In the genomic region with DNA sequence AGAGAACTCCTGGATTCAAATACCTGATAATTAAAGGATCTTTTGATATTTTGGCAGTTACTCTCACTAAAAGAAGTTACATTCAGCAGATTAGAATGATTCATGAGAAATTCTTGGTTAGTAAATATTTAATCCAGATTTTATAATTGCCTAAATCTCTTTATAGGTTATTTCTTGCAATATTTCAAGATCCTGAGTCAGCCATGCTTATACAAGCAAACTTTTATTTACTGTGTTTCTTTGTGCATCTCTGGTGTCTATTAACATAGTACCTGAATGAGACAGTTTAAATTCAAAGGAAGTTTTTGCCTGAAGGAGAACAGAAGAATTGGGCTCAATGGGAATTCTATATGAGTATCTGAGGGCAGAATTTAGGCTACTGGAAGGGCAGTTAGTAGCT, we compare ENCODE assay signal across 33 cellular contexts.
"Had no signal": no experiment of that assay in that cellular context is flagged by ENCODE, and none has a peak within 500 bp of the region (broad histone marks: within the 10 kb centered on the region; RNA-seq: fewer than 3 reads in every experiment).

No MANE protein-coding gene starts in this region.

- H3K4me3 ChIP-seq: adrenal gland, body of pancreas, breast epithelium had no signal

- H3K27ac ChIP-seq: adrenal gland, body of pancreas, brain microvascular endothelial cell, breast epithelium, VCaP had no signal

- ATAC-seq: activated CD8-positive, alpha-beta T cell treated with anti-CD3 and anti-CD28 coated beads for 36 hours; activated naive CD4-positive, alpha-beta T cell treated with anti-CD3 and anti-CD28 coated beads, Interleukin-2, amount 50 U/mL, for 72 hours; activated T-cell treated with anti-CD3 and anti-CD28 coated beads, Interleukin-2, amount 50 U/mL, for 4 hours; activated T-cell treated with anti-CD3 and anti-CD28 coated beads, Interleukin-2, amount 50 U/mL, for 72 hours; activated T-helper 17 cell treated with anti-CD3 and anti-CD28 coated beads, Interleukin-2, amount 50 U/mL, for 72 hours; body of pancreas had no signal

- DNase-seq: activated B cell treated with CpG ODN at 0.5 μM for 24 hours; activated CD4-positive, alpha-beta memory T cell treated with anti-CD3 and anti-CD28 coated beads for 36 hours; activated CD4-positive, alpha-beta T cell treated with anti-CD3 and anti-CD28 coated beads for 4 hours; activated CD4-positive, alpha-beta T cell treated with anti-CD3 and anti-CD28 coated beads, Interleukin-2, amount 10 ng/mL, durations not matched to agents 24 days and 14 days; activated CD4-positive, alpha-beta T cell treated with anti-CD3 and anti-CD28 coated beads, Interleukin-2, amount 50 U/mL, for 1 hour; activated CD4-positive, alpha-beta T cell treated with anti-CD3 and anti-CD28 coated beads, Interleukin-2, amount 50 U/mL, for 4 hours; activated CD4-positive, CD25-positive, alpha-beta regulatory T cell treated with anti-CD3 and anti-CD28 coated beads, Interleukin-2, amount 50 U/mL, for 72 hours; activated CD8-positive, alpha-beta memory T cell treated with anti-CD3 and anti-CD28 coated beads, Interleukin-2, amount 50 U/mL, for 4 hours; activated CD8-positive, alpha-beta T cell treated with anti-CD3 and anti-CD28 coated beads for 36 hours; activated effector memory CD4-positive, alpha-beta T cell treated with anti-CD3 and anti-CD28 coated beads, Interleukin-2, amount 50 U/mL, for 16 hours; activated gamma-delta T cell treated with Interleukin-2 at 50 U/mL for 16 hours; activated naive CD4-positive, alpha-beta T cell; activated naive CD4-positive, alpha-beta T cell treated with anti-CD3 and anti-CD28 coated beads for 36 hours; activated naive CD4-positive, alpha-beta T cell treated with anti-CD3 and anti-CD28 coated beads, Interleukin-2, amount 50 U/mL, for 16 hours; activated naive CD8-positive, alpha-beta T cell treated with anti-CD3 and anti-CD28 coated beads for 36 hours; activated T-cell treated with anti-CD3 and anti-CD28 coated beads for 4 hours; activated T-cell treated with anti-CD3 and anti-CD28 coated beads, Interleukin-2, amount 50 U/mL, for 1 hour; activated T-cell treated with anti-CD3 and anti-CD28 coated beads, Interleukin-2, amount 50 U/mL, for 4 hours; activated T-cell treated with anti-CD3 and anti-CD28 coated beads, Interleukin-2, amount 50 U/mL, for 72 hours; adrenal gland; amniotic stem cell; aorta; body of pancreas; brain microvascular endothelial cell; central memory CD4-positive, alpha-beta T cell; T-helper 2 cell; T-helper 9 cell had no signal

- H3K4me1 ChIP-seq: adrenal gland, breast epithelium had no signal

- H3K27me3 ChIP-seq: adrenal gland, body of pancreas, brain microvascular endothelial cell, breast epithelium had no signal

- FAIRE-seq: astrocyte, TTC549 had no signal

- H3K36me3 ChIP-seq: adrenal gland, brain microvascular endothelial cell, breast epithelium had no signal
